9 cellular contexts compared by ENCODE assay signal in the genomic region with DNA sequence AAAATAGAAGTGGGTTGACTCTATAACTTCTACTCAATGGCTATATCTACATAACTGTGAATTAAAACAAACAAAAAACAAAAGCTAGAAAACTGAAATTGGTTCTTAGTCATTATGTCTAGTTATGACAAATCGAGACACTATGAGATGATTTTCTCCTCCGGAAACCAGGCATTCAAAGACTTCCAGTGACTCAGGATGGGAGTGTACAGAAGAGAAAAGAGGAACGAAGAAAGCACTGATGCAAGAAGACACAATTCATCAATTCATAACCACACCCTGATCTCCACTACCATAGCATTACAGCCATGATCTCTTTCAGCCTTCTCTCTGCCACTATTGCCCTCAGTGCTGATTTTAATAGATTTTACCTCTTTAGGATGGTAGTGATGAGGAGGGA.
DNase-seq lines count a peak whose midpoint lies in the region; ATAC-seq and TF ChIP-seq lines count a peak whose summit lies in the region.
"Had no signal": no experiment of that assay in that cellular context is flagged by ENCODE, and none has a peak within 500 bp of the region (broad histone marks: within the 10 kb centered on the region; RNA-seq: fewer than 3 reads in every experiment).

No MANE protein-coding gene starts in this region.

- H3K27ac ChIP-seq in RWPE1 (no peak overlapping the region), osteoblast (ENCODE audit: low read depth, low read length) (no peak overlapping the region)

- no peaks in the 10 kb centered on the region for H3K4me1 Mint-ChIP-seq in stimulated activated effector memory CD8-positive, alpha-beta T cell treated with anti-CD3 and anti-CD28 coated beads, Interleukin-12 subunit alpha, Interleukin-12 subunit beta, amount 100 ng/mL, for 72 hours
- no peaks in the 10 kb centered on the region for H3K4me1 Mint-ChIP-seq in T-cell
- H3K4me1 Mint-ChIP-seq: brain had no signal

- no peak overlapping the region for H3K4me3 ChIP-seq in osteoblast (ENCODE audit: insufficient read depth, low read length)

- no peaks in the 10 kb centered on the region for H3K27me3 Mint-ChIP-seq in T-cell

- no peaks in the 10 kb centered on the region for H4K20me1 ChIP-seq in osteoblast (ENCODE audit: insufficient read depth, low read length)

- H3K27me3 ChIP-seq in osteoblast (ENCODE audit: insufficient read depth, low read length): no peaks in the 10 kb centered on the region

- no peak overlapping the region for H3K27ac Mint-ChIP-seq in stimulated activated effector memory CD8-positive, alpha-beta T cell treated with anti-CD3 and anti-CD28 coated beads, Interleukin-12 subunit alpha, Interleukin-12 subunit beta, amount 100 ng/mL, for 72 hours
- H3K27ac Mint-ChIP-seq in T-cell: no peak overlapping the region
- H3K27ac Mint-ChIP-seq: brain had no signal

- no peak overlapping the region for H2AFZ ChIP-seq in osteoblast (ENCODE audit: low read length)

- no peaks in the 10 kb centered on the region for H3K36me3 Mint-ChIP-seq in stimulated activated effector memory CD8-positive, alpha-beta T cell treated with anti-CD3 and anti-CD28 coated beads, Interleukin-12 subunit alpha, Interleukin-12 subunit beta, amount 100 ng/mL, for 72 hours
- H3K36me3 Mint-ChIP-seq in T-cell: no peaks in the 10 kb centered on the region
- H3K36me3 Mint-ChIP-seq: brain had no signal

- H3K9me3 Mint-ChIP-seq in stimulated activated effector memory CD8-positive, alpha-beta T cell treated with anti-CD3 and anti-CD28 coated beads, Interleukin-12 subunit alpha, Interleukin-12 subunit beta, amount 100 ng/mL, for 72 hours: peaks cover 3% of the 10 kb centered on the region
- H3K9me3 Mint-ChIP-seq in T-cell: peaks cover 0 to 6% (median 0%) of the 10 kb centered on the region in 3 donors

- H3K4me2 ChIP-seq in osteoblast (ENCODE audit: insufficient read depth, low read length): no peak overlapping the region

- peak; percentile 99 for ATAC-seq in HG03060 (IDR thresholded peaks at IDR 0.05; ENCODE audit: low read depth, unreplicated experiment)
- peak; percentile 66 for ATAC-seq in stimulated activated effector memory CD8-positive, alpha-beta T cell treated with anti-CD3 and anti-CD28 coated beads, Interleukin-12 subunit alpha, Interleukin-12 subunit beta, amount 100 ng/mL, for 72 hours
- no peak for ATAC-seq in T-cell (replicated peaks in 1 of 4)

- TF ChIP-seq CTCF in RWPE1 (conservative IDR thresholded peaks at IDR 0.05; ENCODE audit: low read depth) (no peak), osteoblast (IDR thresholded peaks at IDR 0.05; ENCODE audit: extremely low read depth, low read depth, low read length) (no peak)

- DNase-seq in GM19240 (ENCODE audit: insufficient read length, low spot score): peak; percentile 5
- DNase-seq in RWPE1 (ENCODE audit: low spot score): peak; percentile 65
- no peak for DNase-seq in stimulated activated effector memory CD8-positive, alpha-beta T cell treated with anti-CD3 and anti-CD28 coated beads, Interleukin-12 subunit alpha, Interleukin-12 subunit beta, amount 100 ng/mL, for 72 hours (ENCODE audit: low spot score in 2 of 2)
- no peak for DNase-seq in activated T-cell treated with anti-CD3 and anti-CD28 coated beads, Interleukin-2, amount 50 U/mL, for 48 hours
- DNase-seq in osteoblast (ENCODE audit: insufficient read length, low spot score, missing footprints): no peak
- no peak for DNase-seq in T-cell
- DNase-seq: NCI-H2029 had no signal

- CTCF ChIA-PET in RWPE1 (lab: Yijun Ruan, JAX) (no interaction called here), T-cell (lab: Charles Lee) (no interaction called here)

- H3K4me1 ChIP-seq in osteoblast (ENCODE audit: insufficient read depth, low read length): no peaks in the 10 kb centered on the region

- POLR2A ChIA-PET in RWPE1 (lab: Yijun Ruan, JAX; ENCODE audit: low non-redundant PET) (no interaction called here), T-cell (lab: Charles Lee) (no interaction called here)

- no peaks in the 10 kb centered on the region for H3K79me2 ChIP-seq in osteoblast (ENCODE audit: insufficient read depth, low read length)

- H3K4me3 Mint-ChIP-seq in stimulated activated effector memory CD8-positive, alpha-beta T cell treated with anti-CD3 and anti-CD28 coated beads, Interleukin-12 subunit alpha, Interleukin-12 subunit beta, amount 100 ng/mL, for 72 hours: no peak overlapping the region
- no peak overlapping the region for H3K4me3 Mint-ChIP-seq in T-cell
- H3K4me3 Mint-ChIP-seq: brain had no signal

- no peaks in the 10 kb centered on the region for H3K9me3 ChIP-seq in osteoblast (ENCODE audit: low read depth, low read length)

- no peaks in the 10 kb centered on the region for H3K36me3 ChIP-seq in osteoblast (ENCODE audit: insufficient read depth, low read length)

Comparison
In these comparisons a context has a peak if more than half of its experiments do, and no peak if none do; other contexts are left out.
1. DNase-seq: peak in GM19240 (single experiment) and RWPE1 (single experiment); none in stimulated activated effector memory CD8-positive, alpha-beta T cell treated with anti-CD3 and anti-CD28 coated beads, Interleukin-12 subunit alpha, Interleukin-12 subunit beta, amount 100 ng/mL, for 72 hours (0 of 2), activated T-cell treated with anti-CD3 and anti-CD28 coated beads, Interleukin-2, amount 50 U/mL, for 48 hours (0 of 2), osteoblast (single experiment) and T-cell (0 of 34).
2. ATAC-seq: peak in HG03060 (single experiment) and stimulated activated effector memory CD8-positive, alpha-beta T cell treated with anti-CD3 and anti-CD28 coated beads, Interleukin-12 subunit alpha, Interleukin-12 subunit beta, amount 100 ng/mL, for 72 hours (single experiment); none in T-cell (0 of 4).